36 cellular contexts compared by ENCODE assay signal in genomic region chr4:181204109-181204508, GRCh38.
"Had no signal": no experiment of that assay in that cellular context is flagged by ENCODE, and none has a peak within 500 bp of the region (broad histone marks: within the 10 kb centered on the region; RNA-seq: fewer than 3 reads in every experiment).

No MANE protein-coding gene starts in this region.

- H3K27ac Mint-ChIP-seq: activated B cell treated with CpG ODN at 0.5 μM for 24 hours; activated CD4-positive, alpha-beta memory T cell treated with anti-CD3 and anti-CD28 coated beads for 36 hours; activated naive CD4-positive, alpha-beta T cell treated with anti-CD3 and anti-CD28 coated beads, Interleukin-2, amount 50 U/mL, for 24 hours; activated naive CD8-positive, alpha-beta T cell treated with anti-CD3 and anti-CD28 coated beads, Interleukin-2, amount 10 ng/mL, durations not matched to agents 7 days and 5 days; activated T-helper 2 cell treated with anti-CD3 and anti-CD28 coated beads, Interferon-gamma antibody, Interleukin-2, Interleukin-4, amounts not matched to agents 10 μg/mL and 5 μg/mL and 100 μg/mL, durations not matched to agents 14 hours and 24 hours and 36 hours had no signal

- H3K9me3 Mint-ChIP-seq: activated B cell treated with CpG ODN at 0.5 μM for 24 hours; activated CD4-positive, alpha-beta memory T cell treated with anti-CD3 and anti-CD28 coated beads for 36 hours; activated naive CD8-positive, alpha-beta T cell treated with anti-CD3 and anti-CD28 coated beads, Interleukin-2, amount 10 ng/mL, durations not matched to agents 7 days and 5 days; activated T-helper 2 cell treated with anti-CD3 and anti-CD28 coated beads, Interferon-gamma antibody, Interleukin-2, Interleukin-4, amounts not matched to agents 10 μg/mL and 5 μg/mL and 100 μg/mL, durations not matched to agents 14 hours and 24 hours and 36 hours had no signal

- ATAC-seq: body of pancreas, PC-3, Right ventricle myocardium inferior had no signal

- H3K27ac ChIP-seq: ascending aorta, body of pancreas, KMS-11, Peyer's patch, VCaP had no signal

- H3K4me3 ChIP-seq: ascending aorta, body of pancreas, Peyer's patch had no signal

- DNase-seq: activated B cell treated with CpG ODN at 0.5 μM for 24 hours; activated CD4-positive, alpha-beta memory T cell treated with anti-CD3 and anti-CD28 coated beads for 36 hours; activated CD4-positive, alpha-beta T cell treated with anti-CD3 and anti-CD28 coated beads for 4 hours; activated CD4-positive, alpha-beta T cell treated with anti-CD3 and anti-CD28 coated beads, Interleukin-2, amount 50 U/mL, for 1 hour; activated CD4-positive, CD25-positive, alpha-beta regulatory T cell treated with anti-CD3 and anti-CD28 coated beads, Interleukin-2, amount 50 U/mL, for 72 hours; activated gamma-delta T cell; activated naive CD4-positive, alpha-beta T cell treated with Interleukin-2 at 50 U/mL for 16 hours; activated naive CD8-positive, alpha-beta T cell treated with anti-CD3 and anti-CD28 coated beads, Interleukin-2, amount 10 ng/mL, durations not matched to agents 7 days and 5 days; activated T-cell treated with anti-CD3 and anti-CD28 coated beads, Interleukin-2, amount 50 U/mL, for 1 hour; amygdala; body of pancreas; central memory CD4-positive, alpha-beta T cell; NCI-H1092 treated with DMSO at 0.1 percent for 48 hours; NCI-H1417; NCI-H146; NCI-H187; NCI-H2029 treated with DMSO at 0.1 percent for 48 hours; NCI-H2107; NCI-H2171; NCI-H510A; NCI-H526; NCI-H748 treated with DMSO at 0.1 percent for 48 hours; NK-92 treated with Interleukin-12 subunit alpha and Interleukin-12 subunit beta, amount 100 ng/mL, for 24 hours; PC-3; Peyer's patch; RPMI8226; SW 1271; T-helper 1 cell; T-helper 2 cell; T-helper 9 cell had no signal

- H3K4me3 Mint-ChIP-seq: activated B cell treated with CpG ODN at 0.5 μM for 24 hours; activated CD4-positive, alpha-beta memory T cell treated with anti-CD3 and anti-CD28 coated beads for 36 hours; activated naive CD4-positive, alpha-beta T cell treated with anti-CD3 and anti-CD28 coated beads, Interleukin-2, amount 50 U/mL, for 24 hours; activated naive CD8-positive, alpha-beta T cell treated with anti-CD3 and anti-CD28 coated beads, Interleukin-2, amount 10 ng/mL, durations not matched to agents 7 days and 5 days had no signal

- H3K9me3 ChIP-seq: ascending aorta, body of pancreas, Peyer's patch had no signal

- H3K27me3 ChIP-seq: ascending aorta, body of pancreas, Peyer's patch had no signal

- H3K36me3 ChIP-seq: ascending aorta, Peyer's patch had no signal

- H3K27me3 Mint-ChIP-seq: activated B cell treated with CpG ODN at 0.5 μM for 24 hours; activated CD4-positive, alpha-beta memory T cell treated with anti-CD3 and anti-CD28 coated beads for 36 hours; activated naive CD4-positive, alpha-beta T cell treated with anti-CD3 and anti-CD28 coated beads, Interleukin-2, amount 50 U/mL, for 24 hours; activated naive CD8-positive, alpha-beta T cell treated with anti-CD3 and anti-CD28 coated beads, Interleukin-2, amount 10 ng/mL, durations not matched to agents 7 days and 5 days had no signal

- H3K4me1 ChIP-seq: ascending aorta, body of pancreas, Peyer's patch had no signal

- H3K4me1 Mint-ChIP-seq: activated B cell treated with CpG ODN at 0.5 μM for 24 hours; activated naive CD4-positive, alpha-beta T cell treated with anti-CD3 and anti-CD28 coated beads, Interleukin-2, amount 50 U/mL, for 24 hours; activated naive CD8-positive, alpha-beta T cell treated with anti-CD3 and anti-CD28 coated beads, Interleukin-2, amount 10 ng/mL, durations not matched to agents 7 days and 5 days had no signal

- H3K36me3 Mint-ChIP-seq: activated CD4-positive, alpha-beta memory T cell treated with anti-CD3 and anti-CD28 coated beads for 36 hours; activated naive CD4-positive, alpha-beta T cell treated with anti-CD3 and anti-CD28 coated beads, Interleukin-2, amount 50 U/mL, for 24 hours; activated naive CD8-positive, alpha-beta T cell treated with anti-CD3 and anti-CD28 coated beads, Interleukin-2, amount 10 ng/mL, durations not matched to agents 7 days and 5 days had no signal
